1 cellular context compared by ENCODE assay signal in the genomic region with DNA sequence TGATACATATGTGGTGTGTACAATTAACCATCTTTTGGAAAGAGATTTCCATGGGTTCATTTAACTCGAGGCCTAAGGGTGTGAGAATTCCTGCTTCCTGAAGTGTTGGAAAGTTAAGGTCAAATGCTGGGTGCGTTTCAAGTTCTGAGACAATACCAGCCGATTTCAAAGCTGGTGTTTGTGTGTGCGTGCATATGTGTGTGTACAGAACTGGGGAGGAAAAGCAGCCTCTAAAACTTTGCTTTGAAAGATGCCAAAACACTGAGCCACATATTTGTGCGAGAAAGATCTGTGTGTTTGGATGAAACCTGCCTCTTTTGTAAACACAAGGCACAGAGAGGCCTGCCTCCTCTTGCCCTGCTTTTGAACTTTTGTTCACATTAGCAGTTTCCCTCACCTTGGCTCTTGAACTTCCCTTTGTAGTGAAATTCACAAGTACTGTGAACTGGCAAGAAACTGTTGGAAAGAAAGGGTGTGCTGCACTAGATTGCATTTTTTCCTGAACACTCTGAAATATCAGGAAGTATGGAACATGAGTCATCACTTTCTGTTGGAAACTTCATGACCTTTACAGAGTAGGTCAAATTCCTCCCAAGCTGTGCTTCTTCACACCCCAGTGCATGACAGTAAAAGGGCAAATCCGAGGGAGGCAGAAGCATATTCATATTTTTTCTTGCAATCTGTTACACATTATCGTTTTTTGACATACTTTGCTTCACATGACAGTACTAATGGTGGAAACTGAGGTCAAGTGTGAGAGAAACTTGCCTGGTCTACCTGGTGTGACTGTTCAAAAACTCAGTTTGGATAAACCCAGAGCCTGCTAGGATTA.
TF ChIP-seq lines count a peak whose summit lies in the region.

No MANE protein-coding gene starts in this region.

TF ChIP-seq in HepG2, 621 proteins besides CTCF, POLR2A, EP300 and RAD21 (continued from another document and continues in another):
- TF ChIP-seq, protein P1, sequence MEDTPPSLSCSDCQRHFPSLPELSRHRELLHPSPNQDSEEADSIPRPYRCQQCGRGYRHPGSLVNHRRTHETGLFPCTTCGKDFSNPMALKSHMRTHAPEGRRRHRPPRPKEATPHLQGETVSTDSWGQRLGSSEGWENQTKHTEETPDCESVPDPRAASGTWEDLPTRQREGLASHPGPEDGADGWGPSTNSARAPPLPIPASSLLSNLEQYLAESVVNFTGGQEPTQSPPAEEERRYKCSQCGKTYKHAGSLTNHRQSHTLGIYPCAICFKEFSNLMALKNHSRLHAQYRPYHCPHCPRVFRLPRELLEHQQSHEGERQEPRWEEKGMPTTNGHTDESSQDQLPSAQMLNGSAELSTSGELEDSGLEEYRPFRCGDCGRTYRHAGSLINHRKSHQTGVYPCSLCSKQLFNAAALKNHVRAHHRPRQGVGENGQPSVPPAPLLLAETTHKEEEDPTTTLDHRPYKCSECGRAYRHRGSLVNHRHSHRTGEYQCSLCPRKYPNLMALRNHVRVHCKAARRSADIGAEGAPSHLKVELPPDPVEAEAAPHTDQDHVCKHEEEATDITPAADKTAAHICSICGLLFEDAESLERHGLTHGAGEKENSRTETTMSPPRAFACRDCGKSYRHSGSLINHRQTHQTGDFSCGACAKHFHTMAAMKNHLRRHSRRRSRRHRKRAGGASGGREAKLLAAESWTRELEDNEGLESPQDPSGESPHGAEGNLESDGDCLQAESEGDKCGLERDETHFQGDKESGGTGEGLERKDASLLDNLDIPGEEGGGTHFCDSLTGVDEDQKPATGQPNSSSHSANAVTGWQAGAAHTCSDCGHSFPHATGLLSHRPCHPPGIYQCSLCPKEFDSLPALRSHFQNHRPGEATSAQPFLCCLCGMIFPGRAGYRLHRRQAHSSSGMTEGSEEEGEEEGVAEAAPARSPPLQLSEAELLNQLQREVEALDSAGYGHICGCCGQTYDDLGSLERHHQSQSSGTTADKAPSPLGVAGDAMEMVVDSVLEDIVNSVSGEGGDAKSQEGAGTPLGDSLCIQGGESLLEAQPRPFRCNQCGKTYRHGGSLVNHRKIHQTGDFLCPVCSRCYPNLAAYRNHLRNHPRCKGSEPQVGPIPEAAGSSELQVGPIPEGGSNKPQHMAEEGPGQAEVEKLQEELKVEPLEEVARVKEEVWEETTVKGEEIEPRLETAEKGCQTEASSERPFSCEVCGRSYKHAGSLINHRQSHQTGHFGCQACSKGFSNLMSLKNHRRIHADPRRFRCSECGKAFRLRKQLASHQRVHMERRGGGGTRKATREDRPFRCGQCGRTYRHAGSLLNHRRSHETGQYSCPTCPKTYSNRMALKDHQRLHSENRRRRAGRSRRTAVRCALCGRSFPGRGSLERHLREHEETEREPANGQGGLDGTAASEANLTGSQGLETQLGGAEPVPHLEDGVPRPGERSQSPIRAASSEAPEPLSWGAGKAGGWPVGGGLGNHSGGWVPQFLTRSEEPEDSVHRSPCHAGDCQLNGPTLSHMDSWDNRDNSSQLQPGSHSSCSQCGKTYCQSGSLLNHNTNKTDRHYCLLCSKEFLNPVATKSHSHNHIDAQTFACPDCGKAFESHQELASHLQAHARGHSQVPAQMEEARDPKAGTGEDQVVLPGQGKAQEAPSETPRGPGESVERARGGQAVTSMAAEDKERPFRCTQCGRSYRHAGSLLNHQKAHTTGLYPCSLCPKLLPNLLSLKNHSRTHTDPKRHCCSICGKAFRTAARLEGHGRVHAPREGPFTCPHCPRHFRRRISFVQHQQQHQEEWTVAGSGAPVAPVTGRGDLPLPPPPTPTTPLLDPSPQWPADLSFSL (CRISPR knock-in tag; IDR thresholded peaks at IDR 0.05): peak; percentile 93
- TF ChIP-seq, protein P2, sequence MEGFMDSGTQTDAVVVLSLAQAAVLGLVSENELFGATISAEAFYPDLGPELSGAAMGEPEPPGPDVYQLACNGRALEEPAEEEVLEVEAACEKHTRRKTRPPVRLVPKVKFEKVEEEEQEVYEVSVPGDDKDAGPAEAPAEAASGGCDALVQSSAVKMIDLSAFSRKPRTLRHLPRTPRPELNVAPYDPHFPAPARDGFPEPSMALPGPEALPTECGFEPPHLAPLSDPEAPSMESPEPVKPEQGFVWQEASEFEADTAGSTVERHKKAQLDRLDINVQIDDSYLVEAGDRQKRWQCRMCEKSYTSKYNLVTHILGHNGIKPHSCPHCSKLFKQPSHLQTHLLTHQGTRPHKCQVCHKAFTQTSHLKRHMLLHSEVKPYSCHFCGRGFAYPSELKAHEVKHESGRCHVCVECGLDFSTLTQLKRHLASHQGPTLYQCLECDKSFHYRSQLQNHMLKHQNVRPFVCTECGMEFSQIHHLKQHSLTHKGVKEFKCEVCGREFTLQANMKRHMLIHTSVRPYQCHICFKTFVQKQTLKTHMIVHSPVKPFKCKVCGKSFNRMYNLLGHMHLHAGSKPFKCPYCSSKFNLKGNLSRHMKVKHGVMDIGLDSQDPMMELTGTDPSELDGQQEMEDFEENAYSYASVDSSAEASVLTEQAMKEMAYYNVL (CRISPR knock-in tag; IDR thresholded peaks at IDR 0.05; ENCODE audit: borderline replicate concordance): peak; percentile 97
- 0 out of 2 replicates have a peak, but pooled peaks have one; percentile 61 for TF ChIP-seq GTF2F1 (IDR thresholded peaks at IDR 0.05; ENCODE audit: low read length)
- peak; percentile 72 for TF ChIP-seq ZSCAN25 (CRISPR knock-in tag; IDR thresholded peaks at IDR 0.05)
- TF ChIP-seq POGZ (CRISPR knock-in tag; IDR thresholded peaks at IDR 0.05): peak; percentile 94
- no peak for TF ChIP-seq NR1H2 (CRISPR knock-in tag; IDR thresholded peaks at IDR 0.05; ENCODE audit: borderline replicate concordance, low read depth)
- TF ChIP-seq NFATC3 (CRISPR knock-in tag; IDR thresholded peaks at IDR 0.05): no peak; the same call in 1 of the 2 replicates
- peak; percentile 95; the same call in 1 of the 2 replicates for TF ChIP-seq RCOR2 (CRISPR knock-in tag; IDR thresholded peaks at IDR 0.05)
- TF ChIP-seq, protein P3, sequence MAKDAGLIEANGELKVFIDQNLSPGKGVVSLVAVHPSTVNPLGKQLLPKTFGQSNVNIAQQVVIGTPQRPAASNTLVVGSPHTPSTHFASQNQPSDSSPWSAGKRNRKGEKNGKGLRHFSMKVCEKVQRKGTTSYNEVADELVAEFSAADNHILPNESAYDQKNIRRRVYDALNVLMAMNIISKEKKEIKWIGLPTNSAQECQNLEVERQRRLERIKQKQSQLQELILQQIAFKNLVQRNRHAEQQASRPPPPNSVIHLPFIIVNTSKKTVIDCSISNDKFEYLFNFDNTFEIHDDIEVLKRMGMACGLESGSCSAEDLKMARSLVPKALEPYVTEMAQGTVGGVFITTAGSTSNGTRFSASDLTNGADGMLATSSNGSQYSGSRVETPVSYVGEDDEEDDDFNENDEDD (CRISPR knock-in tag; IDR thresholded peaks at IDR 0.05; ENCODE audit: borderline replicate concordance): peak; percentile 2; the same call in 1 of the 2 replicates
- no peak for TF ChIP-seq JARID2 (CRISPR knock-in tag; IDR thresholded peaks at IDR 0.05; ENCODE audit: insufficient replicate concordance)
- TF ChIP-seq, protein P4, sequence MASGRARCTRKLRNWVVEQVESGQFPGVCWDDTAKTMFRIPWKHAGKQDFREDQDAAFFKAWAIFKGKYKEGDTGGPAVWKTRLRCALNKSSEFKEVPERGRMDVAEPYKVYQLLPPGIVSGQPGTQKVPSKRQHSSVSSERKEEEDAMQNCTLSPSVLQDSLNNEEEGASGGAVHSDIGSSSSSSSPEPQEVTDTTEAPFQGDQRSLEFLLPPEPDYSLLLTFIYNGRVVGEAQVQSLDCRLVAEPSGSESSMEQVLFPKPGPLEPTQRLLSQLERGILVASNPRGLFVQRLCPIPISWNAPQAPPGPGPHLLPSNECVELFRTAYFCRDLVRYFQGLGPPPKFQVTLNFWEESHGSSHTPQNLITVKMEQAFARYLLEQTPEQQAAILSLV (CRISPR knock-in tag; IDR thresholded peaks at IDR 0.05; ENCODE audit: borderline replicate concordance): peak; percentile 35; the same call in 1 of the 2 replicates
- peak; percentile 92 for TF ChIP-seq IRF2 (CRISPR knock-in tag; IDR thresholded peaks at IDR 0.05)
- TF ChIP-seq, protein P5, sequence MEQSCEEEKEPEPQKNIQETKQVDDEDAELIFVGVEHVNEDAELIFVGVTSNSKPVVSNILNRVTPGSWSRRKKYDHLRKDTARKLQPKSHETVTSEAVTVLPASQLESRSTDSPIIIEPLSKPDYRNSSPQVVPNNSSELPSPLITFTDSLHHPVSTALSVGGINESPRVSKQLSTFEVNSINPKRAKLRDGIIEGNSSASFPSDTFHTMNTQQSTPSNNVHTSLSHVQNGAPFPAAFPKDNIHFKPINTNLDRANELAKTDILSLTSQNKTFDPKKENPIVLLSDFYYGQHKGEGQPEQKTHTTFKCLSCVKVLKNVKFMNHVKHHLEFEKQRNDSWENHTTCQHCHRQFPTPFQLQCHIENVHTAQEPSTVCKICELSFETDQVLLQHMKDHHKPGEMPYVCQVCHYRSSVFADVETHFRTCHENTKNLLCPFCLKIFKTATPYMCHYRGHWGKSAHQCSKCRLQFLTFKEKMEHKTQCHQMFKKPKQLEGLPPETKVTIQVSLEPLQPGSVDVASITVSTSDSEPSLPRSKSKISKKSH (CRISPR knock-in tag; IDR thresholded peaks at IDR 0.05; ENCODE audit: borderline replicate concordance): no peak
- TF ChIP-seq ZNF607 (CRISPR knock-in tag; IDR thresholded peaks at IDR 0.05; ENCODE audit: borderline replicate concordance): peak; percentile 8; the same call in 1 of the 2 replicates
- TF ChIP-seq CCDC6 (CRISPR knock-in tag; IDR thresholded peaks at IDR 0.05): peak; percentile 36; the same call in 1 of the 2 replicates
- TF ChIP-seq ZNF782 (CRISPR knock-in tag; IDR thresholded peaks at IDR 0.05; ENCODE audit: borderline replicate concordance): no peak; the same call in 1 of the 2 replicates
- TF ChIP-seq MBD4 (IDR thresholded peaks at IDR 0.05; ENCODE audit: borderline replicate concordance, low read length): peak; percentile 95; the same call in 1 of the 2 replicates
- TF ChIP-seq, protein P6, sequence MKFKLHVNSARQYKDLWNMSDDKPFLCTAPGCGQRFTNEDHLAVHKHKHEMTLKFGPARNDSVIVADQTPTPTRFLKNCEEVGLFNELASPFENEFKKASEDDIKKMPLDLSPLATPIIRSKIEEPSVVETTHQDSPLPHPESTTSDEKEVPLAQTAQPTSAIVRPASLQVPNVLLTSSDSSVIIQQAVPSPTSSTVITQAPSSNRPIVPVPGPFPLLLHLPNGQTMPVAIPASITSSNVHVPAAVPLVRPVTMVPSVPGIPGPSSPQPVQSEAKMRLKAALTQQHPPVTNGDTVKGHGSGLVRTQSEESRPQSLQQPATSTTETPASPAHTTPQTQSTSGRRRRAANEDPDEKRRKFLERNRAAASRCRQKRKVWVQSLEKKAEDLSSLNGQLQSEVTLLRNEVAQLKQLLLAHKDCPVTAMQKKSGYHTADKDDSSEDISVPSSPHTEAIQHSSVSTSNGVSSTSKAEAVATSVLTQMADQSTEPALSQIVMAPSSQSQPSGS (CRISPR knock-in tag; IDR thresholded peaks at IDR 0.05): peak; percentile 94
- peak; percentile 91; the same call in 1 of the 2 replicates for TF ChIP-seq ZBTB3 (CRISPR knock-in tag; IDR thresholded peaks at IDR 0.05; ENCODE audit: borderline replicate concordance, low read depth)
- TF ChIP-seq ERF (CRISPR knock-in tag; IDR thresholded peaks at IDR 0.05): peak; percentile 98
- peak; percentile 95 for TF ChIP-seq FOXK2 (IDR thresholded peaks at IDR 0.05)
- TF ChIP-seq ZSCAN21 (CRISPR knock-in tag; IDR thresholded peaks at IDR 0.05; ENCODE audit: borderline replicate concordance): peak; percentile 65; the same call in 1 of the 2 replicates
- TF ChIP-seq SP5 (CRISPR knock-in tag; IDR thresholded peaks at IDR 0.05; ENCODE audit: borderline replicate concordance, low read depth): peak; percentile 99
- TF ChIP-seq, protein P7, sequence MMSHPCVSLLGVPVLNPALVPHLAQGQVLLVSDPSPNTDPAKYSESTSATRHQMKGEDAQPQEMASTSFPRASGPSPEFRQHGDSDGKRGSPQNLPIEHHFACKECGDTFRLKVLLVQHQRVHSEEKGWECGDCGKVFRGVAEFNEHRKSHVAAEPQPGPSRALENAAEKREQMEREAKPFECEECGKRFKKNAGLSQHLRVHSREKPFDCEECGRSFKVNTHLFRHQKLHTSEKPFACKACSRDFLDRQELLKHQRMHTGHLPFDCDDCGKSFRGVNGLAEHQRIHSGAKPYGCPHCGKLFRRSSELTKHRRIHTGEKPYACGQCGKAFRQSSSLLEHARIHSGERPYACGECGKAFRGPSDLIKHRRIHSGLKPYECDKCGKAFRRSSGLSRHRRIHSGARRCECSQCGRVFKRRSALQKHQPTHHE (CRISPR knock-in tag; IDR thresholded peaks at IDR 0.05; ENCODE audit: borderline replicate concordance): no peak; the same call in 1 of the 2 replicates
- TF ChIP-seq ZNF589 (CRISPR knock-in tag; conservative IDR thresholded peaks at IDR 0.05): peak; percentile 91
- peak; percentile 68; the same call in 1 of the 2 replicates for TF ChIP-seq ZZZ3 (CRISPR knock-in tag; IDR thresholded peaks at IDR 0.05; ENCODE audit: borderline replicate concordance)
- TF ChIP-seq ZNF674 (CRISPR knock-in tag; IDR thresholded peaks at IDR 0.05; ENCODE audit: low read depth): no peak
- TF ChIP-seq CHCHD3 (CRISPR knock-in tag; IDR thresholded peaks at IDR 0.05): no peak
- TF ChIP-seq JUND (CRISPR knock-in tag; IDR thresholded peaks at IDR 0.05): peak; percentile 98
- TF ChIP-seq RAD51 (IDR thresholded peaks at IDR 0.05; ENCODE audit: borderline replicate concordance): no peak
- peak; percentile 69; the same call in 1 of the 2 replicates for TF ChIP-seq ZNF317 (CRISPR knock-in tag; IDR thresholded peaks at IDR 0.05)
- TF ChIP-seq SALL2 (CRISPR knock-in tag; IDR thresholded peaks at IDR 0.05): peak; percentile 75; the same call in 1 of the 2 replicates
- peak; percentile 93 for TF ChIP-seq ZNF331 (CRISPR knock-in tag; IDR thresholded peaks at IDR 0.05)
- peak; percentile 86 for TF ChIP-seq KAT8 (CRISPR knock-in tag; IDR thresholded peaks at IDR 0.05)
- peak; percentile 99 for TF ChIP-seq ZNF33A (CRISPR knock-in tag; IDR thresholded peaks at IDR 0.05; ENCODE audit: borderline replicate concordance)
- TF ChIP-seq ZNF576 (CRISPR knock-in tag; IDR thresholded peaks at IDR 0.05): no peak
- TF ChIP-seq, protein P8, sequence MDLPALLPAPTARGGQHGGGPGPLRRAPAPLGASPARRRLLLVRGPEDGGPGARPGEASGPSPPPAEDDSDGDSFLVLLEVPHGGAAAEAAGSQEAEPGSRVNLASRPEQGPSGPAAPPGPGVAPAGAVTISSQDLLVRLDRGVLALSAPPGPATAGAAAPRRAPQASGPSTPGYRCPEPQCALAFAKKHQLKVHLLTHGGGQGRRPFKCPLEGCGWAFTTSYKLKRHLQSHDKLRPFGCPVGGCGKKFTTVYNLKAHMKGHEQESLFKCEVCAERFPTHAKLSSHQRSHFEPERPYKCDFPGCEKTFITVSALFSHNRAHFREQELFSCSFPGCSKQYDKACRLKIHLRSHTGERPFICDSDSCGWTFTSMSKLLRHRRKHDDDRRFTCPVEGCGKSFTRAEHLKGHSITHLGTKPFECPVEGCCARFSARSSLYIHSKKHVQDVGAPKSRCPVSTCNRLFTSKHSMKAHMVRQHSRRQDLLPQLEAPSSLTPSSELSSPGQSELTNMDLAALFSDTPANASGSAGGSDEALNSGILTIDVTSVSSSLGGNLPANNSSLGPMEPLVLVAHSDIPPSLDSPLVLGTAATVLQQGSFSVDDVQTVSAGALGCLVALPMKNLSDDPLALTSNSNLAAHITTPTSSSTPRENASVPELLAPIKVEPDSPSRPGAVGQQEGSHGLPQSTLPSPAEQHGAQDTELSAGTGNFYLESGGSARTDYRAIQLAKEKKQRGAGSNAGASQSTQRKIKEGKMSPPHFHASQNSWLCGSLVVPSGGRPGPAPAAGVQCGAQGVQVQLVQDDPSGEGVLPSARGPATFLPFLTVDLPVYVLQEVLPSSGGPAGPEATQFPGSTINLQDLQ (CRISPR knock-in tag; IDR thresholded peaks at IDR 0.05): no peak
